In genomic region chr9:112867275-112867991, GRCh38 we compare ENCODE assay signal across 9 cellular contexts. TPM values are rescaled to one million over a fixed set of nuclear protein-coding genes. Genes with fewer than 3 reads are reported as not detected.
DNase-seq lines count a peak whose midpoint lies in the region; ATAC-seq, FAIRE-seq and TF ChIP-seq lines count a peak whose summit lies in the region.
"Had no signal": no experiment of that assay in that cellular context is flagged by ENCODE, and none has a peak within 500 bp of the region (broad histone marks: within the 10 kb centered on the region; RNA-seq: fewer than 3 reads in every experiment).

No MANE protein-coding gene starts in this region.

- H2BK5ac ChIP-seq in IMR-90 (ENCODE audit: low read depth, low read length, poor library complexity, severe bottlenecking): peak overlapping the region; percentile 91

- H2BK20ac ChIP-seq in IMR-90 (ENCODE audit: low read depth, low read length): peak overlapping the region; percentile 48

- DNase-seq in AG10803 (ENCODE audit: low read depth) (peak; percentile 81), IMR-90 (peak; percentile 88), left lung (peak in 1 of 2 donors; percentile 79), frontal cortex (ENCODE audit: low spot score in 2 of 2) (no peak), medulla oblongata (ENCODE audit: extremely low spot score) (no peak), vagina (ENCODE audit: extremely low spot score in 2 of 2) (no peak)
- DNase-seq in activated naive CD8-positive, alpha-beta T cell treated with anti-CD3 and anti-CD28 coated beads for 36 hours: peak; percentile 12

- POLR2A ChIA-PET in IMR-90 (lab: Charles Lee; ENCODE audit: unreplicated experiment): no interaction called here

- TF ChIP-seq POLR2A in IMR-90 (IDR thresholded peaks at IDR 0.05; ENCODE audit: low read depth, low read length) (0 out of 2 replicates have a peak, but pooled peaks have one; percentile 21), vagina (IDR thresholded peaks at IDR 0.05) (no peak)

- H3K27ac Mint-ChIP-seq in activated naive CD8-positive, alpha-beta T cell treated with anti-CD3 and anti-CD28 coated beads for 36 hours: peak overlapping the region; percentile 26

- H3K56ac ChIP-seq in IMR-90 (ENCODE audit: extremely low read depth, insufficient read depth, low read length): 0 out of 2 replicates have a peak overlapping the region, but pooled peaks have one; percentile 29

- no peak overlapping the region for H3K4me3 Mint-ChIP-seq in activated naive CD8-positive, alpha-beta T cell treated with anti-CD3 and anti-CD28 coated beads for 36 hours

- TF ChIP-seq CTCF in AG10803 (conservative IDR thresholded peaks at IDR 0.05; ENCODE audit: low read length) (no peak), IMR-90 (conservative IDR thresholded peaks at IDR 0.05; ENCODE audit: low read depth, low read length) (no peak), left lung (IDR thresholded peaks at IDR 0.05) (no peak), vagina (IDR thresholded peaks at IDR 0.05) (no peak)

- no peak overlapping the region for H2BK15ac ChIP-seq in IMR-90 (ENCODE audit: low read depth, low read length)

- H4K5ac ChIP-seq in IMR-90 (ENCODE audit: low read depth, low read length): peak overlapping the region; percentile 70; the same call in 1 of the 2 replicates

- H3K4me1 Mint-ChIP-seq in activated naive CD8-positive, alpha-beta T cell treated with anti-CD3 and anti-CD28 coated beads for 36 hours: peaks cover 11% of the 10 kb centered on the region

- H3K4me3 ChIP-seq in AG10803 (ENCODE audit: low read length) (no peak overlapping the region), IMR-90 (ENCODE audit: insufficient read depth, low read depth, low read length) (peak overlapping the region; percentile 27; the same call in 1 of the 2 replicates), left lung (no peak overlapping the region), vagina (no peak overlapping the region)

- no peak overlapping the region for H3K9ac ChIP-seq in IMR-90 (ENCODE audit: low read depth, low read length)
- H3K9ac ChIP-seq: parathyroid adenoma had no signal

- WGBS in IMR-90 (ENCODE audit: extremely low coverage in 2 of 2, insufficient read length in 1 of 2), 2 experiments: 100% methylated on average over 1 of the region's 3 CpGs; no CpG with 5 or more reads in 1 of the 2 experiments

- H3K9me3 ChIP-seq in IMR-90 (ENCODE audit: control insufficient read depth, insufficient read depth, low read length) (no peaks in the 10 kb centered on the region), left lung (no peaks in the 10 kb centered on the region), vagina (no peaks in the 10 kb centered on the region)

- H2AK9ac ChIP-seq in IMR-90 (replicated peaks; ENCODE audit: low read depth, low read length, poor library complexity): no peak overlapping the region

- dilution Hi-C loops in IMR-90 (cut with HindIII; ENCODE audit: low sequenced_read_pairs, unreplicated experiment): no loop called here

- BruUV-seq in IMR-90 (replicated peaks; lab: Mats Ljungman, UMichigan): no TSS peak

- TF ChIP-seq RAD21 in IMR-90 (IDR thresholded peaks at IDR 0.05; ENCODE audit: low read length): no peak

- ATAC-seq in IMR-90 (ENCODE audit: low read depth): peak; percentile 86
- ATAC-seq in left lung: peak; percentile 82
- no peak for ATAC-seq in HG02970 (IDR thresholded peaks at IDR 0.05; ENCODE audit: low FRiP score, unreplicated experiment)

- H3K18ac ChIP-seq in IMR-90 (ENCODE audit: low read depth, low read length): peak overlapping the region; percentile 83; the same call in 1 of the 2 replicates

- no peaks in the 10 kb centered on the region for H4K20me1 ChIP-seq in IMR-90 (ENCODE audit: insufficient read depth, low read length)

- peaks cover 3 to 5% of the 10 kb centered on the region in 2 experiments; a peak in 1 of 4 replicates for H3K79me1 ChIP-seq in IMR-90 (ENCODE audit: low read depth in 1 of 2, low read length in 2 of 2)

- H2BK120ac ChIP-seq in IMR-90 (ENCODE audit: low read depth, low read length): peak overlapping the region; percentile 42; the same call in 1 of the 2 replicates

- H3K23ac ChIP-seq in IMR-90 (ENCODE audit: low read depth, low read length): peak overlapping the region; percentile 62

- peaks cover 15% of the 10 kb centered on the region for H3K9me1 ChIP-seq in IMR-90 (ENCODE audit: insufficient read depth, low read length)

- intact Hi-C loops in IMR-90 (cut with micrococcal nuclease): no loop called here
- intact Hi-C loops in left lung (cut with DNase I): no loop called here
- intact Hi-C loops in vagina (cut with DNase I): no loop called here

- no peaks in the 10 kb centered on the region for H3K27me3 Mint-ChIP-seq in activated naive CD8-positive, alpha-beta T cell treated with anti-CD3 and anti-CD28 coated beads for 36 hours

- H3K4ac ChIP-seq in IMR-90 (ENCODE audit: low read depth, low read length): peak overlapping the region; percentile 78

- H3K27ac ChIP-seq in IMR-90 (ENCODE audit: insufficient read depth, low read length): peak overlapping the region; percentile 71
- peak overlapping the region; percentile 51 to 66 for H3K27ac ChIP-seq in left lung
- H3K27ac ChIP-seq in vagina: no peak overlapping the region
- H3K27ac ChIP-seq: parathyroid adenoma had no signal

- peaks cover 13% of the 10 kb centered on the region for H3K36me3 Mint-ChIP-seq in activated naive CD8-positive, alpha-beta T cell treated with anti-CD3 and anti-CD28 coated beads for 36 hours

- peak overlapping the region; percentile 85 for H2AFZ ChIP-seq in IMR-90 (replicated peaks; ENCODE audit: low read length, poor library complexity)
- H2AFZ ChIP-seq: parathyroid adenoma had no signal

- H3K4me1 ChIP-seq in IMR-90 (ENCODE audit: control insufficient read depth, insufficient read depth, low read length) (peaks cover 11% of the 10 kb centered on the region), left lung (peaks cover 18 to 45% of the 10 kb centered on the region in 2 donors), vagina (peaks cover 14% of the 10 kb centered on the region)
- H3K4me1 ChIP-seq: parathyroid adenoma had no signal

- FAIRE-seq in frontal cortex (lab: Jason Lieb, UNC): no peak

- H3K27me3 ChIP-seq in IMR-90 (ENCODE audit: control insufficient read depth, insufficient read depth, low read length): no peaks in the 10 kb centered on the region
- H3K27me3 ChIP-seq in left lung: no peaks in the 10 kb centered on the region
- no peaks in the 10 kb centered on the region for H3K27me3 ChIP-seq in vagina

- CTCF ChIA-PET in IMR-90 (lab: Yijun Ruan, JAX): interaction anchor here (0.5 kb wide), 1 partner anchor 28 kb away, joined by 3 read pairs; no protein-coding TSS in a partner anchor

- peak overlapping the region; percentile 61 for H3K14ac ChIP-seq in IMR-90 (replicated peaks; ENCODE audit: low read depth, low read length)

- in situ Hi-C loops in IMR-90 (cut with MboI; ENCODE audit: low sequenced_read_pairs): no loop called here

- peak overlapping the region in 1 of 2 experiments; percentile 80; a peak in 3 of 4 replicates for H4K8ac ChIP-seq in IMR-90 (ENCODE audit: low read depth in 2 of 2, low read length in 2 of 2)

- peaks cover 7% of the 10 kb centered on the region for H3K36me3 ChIP-seq in IMR-90 (ENCODE audit: control insufficient read depth, insufficient read depth, low read length)
- peaks cover 0 to 41% of the 10 kb centered on the region in 2 donors for H3K36me3 ChIP-seq in left lung
- peaks cover 0 to 8% of the 10 kb centered on the region in 2 donors for H3K36me3 ChIP-seq in vagina

- H2AK5ac ChIP-seq in IMR-90 (ENCODE audit: low read depth, low read length): peak overlapping the region; percentile 22; the same call in 1 of the 2 replicates

- no peaks in the 10 kb centered on the region for H3K9me3 Mint-ChIP-seq in activated naive CD8-positive, alpha-beta T cell treated with anti-CD3 and anti-CD28 coated beads for 36 hours

- H3K4me2 ChIP-seq in IMR-90 (ENCODE audit: low read depth, low read length): peak overlapping the region; percentile 61; the same call in 1 of the 2 replicates

- peak overlapping the region; percentile 11; the same call in 1 of the 2 replicates for H4K91ac ChIP-seq in IMR-90 (ENCODE audit: insufficient read depth, low read depth, low read length)

TF ChIP-seq in IMR-90, 13 proteins besides CTCF, POLR2A, EP300 and RAD21:
- TF ChIP-seq CEBPB (IDR thresholded peaks at IDR 0.05; ENCODE audit: low read depth, low read length): peak; percentile 69; the same call in 1 of the 2 replicates
- peak; percentile 37; the same call in 1 of the 2 replicates for TF ChIP-seq MAZ (IDR thresholded peaks at IDR 0.05; ENCODE audit: borderline replicate concordance, low read depth, low read length)
- TF ChIP-seq MAFK (IDR thresholded peaks at IDR 0.05; ENCODE audit: low read depth, low read length): no peak

RNA-seq across cellular contexts. Expression of gene SLC46A2, which starts 23.2 kb away (rescaled TPM):
- total RNA-seq in IMR-90 (2012; rRNA removed): not detected in 2 replicates
- polyA plus RNA-seq in IMR-90 (2012; rRNA removed): not detected in 2 replicates
- polyA plus RNA-seq in IMR-90 (2012; cell fraction: cytosol; rRNA removed): not detected in 2 replicates
- not detected in 2 replicates for polyA plus RNA-seq in IMR-90 (2012; cell fraction: nucleus; rRNA removed; ENCODE audit: low replicate concordance)
- not detected for total RNA-seq in activated naive CD8-positive, alpha-beta T cell treated with anti-CD3 and anti-CD28 coated beads for 36 hours
- total RNA-seq in left lung: 10 to 100 TPM in 1 of 2 donors, 1 to 10 TPM in 1; 7.0 to 13.0 TPM
- not detected for total RNA-seq in frontal cortex
- total RNA-seq in vagina: not detected

Comparison
In these comparisons a context has a peak if more than half of its experiments do, and no peak if none do; other contexts are left out.
1. DNase-seq: peak in AG10803 (single experiment), IMR-90 (single experiment) and activated naive CD8-positive, alpha-beta T cell treated with anti-CD3 and anti-CD28 coated beads for 36 hours (single experiment); none in frontal cortex (0 of 2), medulla oblongata (single experiment) and vagina (0 of 2).